ENCODE assay signal across 1 cellular context in genomic region chr12:122974892-122975789, GRCh38.
A peak's percentile ranks its signal among the peaks of the same experiment; 100 is the strongest.
TF ChIP-seq lines count a peak whose summit lies in the region.

OGFOD2 (plus strand) TSS chr12:122975244; CDS start chr12:122975252, 8 bp downstream.

TF ChIP-seq in WTC11, 78 proteins besides CTCF, POLR2A, EP300 and RAD21 (continued from another document):
- TF ChIP-seq ATF2 (CRISPR knock-in tag; IDR thresholded peaks at IDR 0.05; ENCODE audit: borderline replicate concordance, low read depth) (no peak), CREM (CRISPR knock-in tag; IDR thresholded peaks at IDR 0.05) (peak; percentile 54; the same call in 1 of the 2 replicates), JUN (CRISPR knock-in tag; IDR thresholded peaks at IDR 0.05) (no peak), CBFB (CRISPR knock-in tag; IDR thresholded peaks at IDR 0.05; ENCODE audit: low read depth) (no peak), FOXJ3 (CRISPR knock-in tag; IDR thresholded peaks at IDR 0.05; ENCODE audit: borderline replicate concordance) (no peak), E2F5 (CRISPR knock-in tag; IDR thresholded peaks at IDR 0.05) (peak; percentile 83), ELF4 (CRISPR knock-in tag; IDR thresholded peaks at IDR 0.05; ENCODE audit: low read depth) (no peak), NFYB (CRISPR knock-in tag; conservative IDR thresholded peaks at IDR 0.05; ENCODE audit: low read depth) (no peak), ZNF425 (CRISPR knock-in tag; conservative IDR thresholded peaks at IDR 0.05) (no peak), MXD4 (CRISPR knock-in tag; IDR thresholded peaks at IDR 0.05; ENCODE audit: borderline replicate concordance) (no peak), ZNF423 (CRISPR knock-in tag; IDR thresholded peaks at IDR 0.05) (no peak), SMAD3 (CRISPR knock-in tag; IDR thresholded peaks at IDR 0.05; ENCODE audit: borderline replicate concordance) (peak; percentile 87; the same call in 1 of the 2 replicates), ZBTB21 (CRISPR knock-in tag; IDR thresholded peaks at IDR 0.05; ENCODE audit: borderline replicate concordance) (no peak), ZNF281 (CRISPR knock-in tag; IDR thresholded peaks at IDR 0.05) (no peak), ZNF232 (CRISPR knock-in tag; IDR thresholded peaks at IDR 0.05) (no peak; the same call in 1 of the 2 replicates), ZNF396 (CRISPR knock-in tag; IDR thresholded peaks at IDR 0.05; ENCODE audit: borderline replicate concordance) (no peak), RORB (CRISPR knock-in tag; IDR thresholded peaks at IDR 0.05) (no peak), CREB1 (CRISPR knock-in tag; IDR thresholded peaks at IDR 0.05) (no peak), ZNF138 (CRISPR knock-in tag; conservative IDR thresholded peaks at IDR 0.05) (no peak), ESRRA (CRISPR knock-in tag; IDR thresholded peaks at IDR 0.05; ENCODE audit: borderline replicate concordance) (no peak), NFE2L1 (CRISPR knock-in tag; IDR thresholded peaks at IDR 0.05) (no peak), ZNF671 (CRISPR knock-in tag; IDR thresholded peaks at IDR 0.05) (no peak), OVOL2 (CRISPR knock-in tag; IDR thresholded peaks at IDR 0.05; ENCODE audit: borderline replicate concordance) (no peak), HMGA2 (CRISPR knock-in tag; IDR thresholded peaks at IDR 0.05) (no peak), ZNF317 (CRISPR knock-in tag; IDR thresholded peaks at IDR 0.05; ENCODE audit: borderline replicate concordance, low read depth) (no peak), SOX15 (CRISPR knock-in tag; IDR thresholded peaks at IDR 0.05) (no peak), ATF6 (CRISPR knock-in tag; IDR thresholded peaks at IDR 0.05) (no peak), ZNF263 (CRISPR knock-in tag; IDR thresholded peaks at IDR 0.05; ENCODE audit: low read depth) (no peak), MLX (CRISPR knock-in tag; IDR thresholded peaks at IDR 0.05) (no peak), FOXP4 (CRISPR knock-in tag; IDR thresholded peaks at IDR 0.05) (no peak), ZNF121 (CRISPR knock-in tag; IDR thresholded peaks at IDR 0.05) (no peak)
- TF ChIP-seq, protein P1, sequence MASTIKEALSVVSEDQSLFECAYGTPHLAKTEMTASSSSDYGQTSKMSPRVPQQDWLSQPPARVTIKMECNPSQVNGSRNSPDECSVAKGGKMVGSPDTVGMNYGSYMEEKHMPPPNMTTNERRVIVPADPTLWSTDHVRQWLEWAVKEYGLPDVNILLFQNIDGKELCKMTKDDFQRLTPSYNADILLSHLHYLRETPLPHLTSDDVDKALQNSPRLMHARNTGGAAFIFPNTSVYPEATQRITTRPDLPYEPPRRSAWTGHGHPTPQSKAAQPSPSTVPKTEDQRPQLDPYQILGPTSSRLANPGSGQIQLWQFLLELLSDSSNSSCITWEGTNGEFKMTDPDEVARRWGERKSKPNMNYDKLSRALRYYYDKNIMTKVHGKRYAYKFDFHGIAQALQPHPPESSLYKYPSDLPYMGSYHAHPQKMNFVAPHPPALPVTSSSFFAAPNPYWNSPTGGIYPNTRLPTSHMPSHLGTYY (CRISPR knock-in tag; IDR thresholded peaks at IDR 0.05) = no peak
- TF ChIP-seq, protein P2, sequence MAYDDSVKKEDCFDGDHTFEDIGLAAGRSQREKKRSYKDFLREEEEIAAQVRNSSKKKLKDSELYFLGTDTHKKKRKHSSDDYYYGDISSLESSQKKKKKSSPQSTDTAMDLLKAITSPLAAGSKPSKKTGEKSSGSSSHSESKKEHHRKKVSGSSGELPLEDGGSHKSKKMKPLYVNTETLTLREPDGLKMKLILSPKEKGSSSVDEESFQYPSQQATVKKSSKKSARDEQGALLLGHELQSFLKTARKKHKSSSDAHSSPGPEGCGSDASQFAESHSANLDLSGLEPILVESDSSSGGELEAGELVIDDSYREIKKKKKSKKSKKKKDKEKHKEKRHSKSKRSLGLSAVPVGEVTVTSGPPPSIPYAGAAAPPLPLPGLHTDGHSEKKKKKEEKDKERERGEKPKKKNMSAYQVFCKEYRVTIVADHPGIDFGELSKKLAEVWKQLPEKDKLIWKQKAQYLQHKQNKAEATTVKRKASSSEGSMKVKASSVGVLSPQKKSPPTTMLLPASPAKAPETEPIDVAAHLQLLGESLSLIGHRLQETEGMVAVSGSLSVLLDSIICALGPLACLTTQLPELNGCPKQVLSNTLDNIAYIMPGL (CRISPR knock-in tag; IDR thresholded peaks at IDR 0.05) = peak; percentile 46; the same call in 1 of the 2 replicates
- TF ChIP-seq, protein P3, sequence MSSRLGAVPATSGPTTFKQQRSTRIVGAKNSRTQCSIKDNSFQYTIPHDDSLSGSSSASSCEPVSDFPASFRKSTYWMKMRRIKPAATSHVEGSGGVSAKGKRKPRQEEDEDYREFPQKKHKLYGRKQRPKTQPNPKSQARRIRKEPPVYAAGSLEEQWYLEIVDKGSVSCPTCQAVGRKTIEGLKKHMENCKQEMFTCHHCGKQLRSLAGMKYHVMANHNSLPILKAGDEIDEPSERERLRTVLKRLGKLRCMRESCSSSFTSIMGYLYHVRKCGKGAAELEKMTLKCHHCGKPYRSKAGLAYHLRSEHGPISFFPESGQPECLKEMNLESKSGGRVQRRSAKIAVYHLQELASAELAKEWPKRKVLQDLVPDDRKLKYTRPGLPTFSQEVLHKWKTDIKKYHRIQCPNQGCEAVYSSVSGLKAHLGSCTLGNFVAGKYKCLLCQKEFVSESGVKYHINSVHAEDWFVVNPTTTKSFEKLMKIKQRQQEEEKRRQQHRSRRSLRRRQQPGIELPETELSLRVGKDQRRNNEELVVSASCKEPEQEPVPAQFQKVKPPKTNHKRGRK (CRISPR knock-in tag; IDR thresholded peaks at IDR 0.05; ENCODE audit: borderline replicate concordance) = no peak
- TF ChIP-seq, protein P4, sequence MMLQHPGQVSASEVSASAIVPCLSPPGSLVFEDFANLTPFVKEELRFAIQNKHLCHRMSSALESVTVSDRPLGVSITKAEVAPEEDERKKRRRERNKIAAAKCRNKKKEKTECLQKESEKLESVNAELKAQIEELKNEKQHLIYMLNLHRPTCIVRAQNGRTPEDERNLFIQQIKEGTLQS (CRISPR knock-in tag; conservative IDR thresholded peaks at IDR 0.05) = no peak
- TF ChIP-seq, protein P5, sequence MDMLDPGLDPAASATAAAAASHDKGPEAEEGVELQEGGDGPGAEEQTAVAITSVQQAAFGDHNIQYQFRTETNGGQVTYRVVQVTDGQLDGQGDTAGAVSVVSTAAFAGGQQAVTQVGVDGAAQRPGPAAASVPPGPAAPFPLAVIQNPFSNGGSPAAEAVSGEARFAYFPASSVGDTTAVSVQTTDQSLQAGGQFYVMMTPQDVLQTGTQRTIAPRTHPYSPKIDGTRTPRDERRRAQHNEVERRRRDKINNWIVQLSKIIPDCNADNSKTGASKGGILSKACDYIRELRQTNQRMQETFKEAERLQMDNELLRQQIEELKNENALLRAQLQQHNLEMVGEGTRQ (CRISPR knock-in tag; IDR thresholded peaks at IDR 0.05) = no peak
TF ChIP-seq in WTC11: peak in this region for 7.
